Comparison of ENCODE assay signal across 1 cellular context in the genomic region with DNA sequence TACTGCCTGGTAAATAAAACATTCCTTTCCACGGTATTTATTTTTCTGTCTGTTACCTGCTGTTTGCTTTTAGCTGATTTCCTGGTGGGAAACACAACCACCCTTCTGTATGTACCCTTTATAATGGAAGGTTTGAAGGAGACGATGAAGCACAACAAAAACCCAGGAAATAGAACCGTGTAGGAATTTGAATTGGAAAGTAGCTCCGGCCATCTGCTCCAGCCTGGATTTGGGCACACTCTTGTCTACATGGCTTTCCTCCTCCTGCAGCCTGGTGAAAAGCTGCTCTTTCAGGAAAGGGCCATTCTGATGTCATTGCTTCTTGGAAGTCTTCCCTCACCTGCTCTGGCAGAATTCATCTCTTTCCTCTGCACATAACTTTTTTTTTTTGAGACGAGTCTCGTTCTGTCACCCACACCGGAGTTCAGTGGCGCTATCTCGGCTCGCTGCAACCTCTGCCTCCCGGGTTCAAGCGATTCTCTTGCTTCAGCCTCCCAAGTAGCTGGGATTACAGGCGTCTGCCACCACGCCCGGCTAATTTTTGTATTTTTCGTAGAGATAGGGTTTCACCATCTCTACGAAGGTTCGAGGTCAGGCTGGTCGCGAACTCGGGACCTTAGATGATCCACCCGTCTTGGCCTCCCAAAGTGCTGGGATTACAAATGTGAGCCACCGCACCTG.
A peak's percentile ranks its signal among the peaks of the same experiment; 100 is the strongest.
TF ChIP-seq lines count a peak whose summit lies in the region.

No MANE protein-coding gene starts in this region.

TF ChIP-seq in HepG2, 621 proteins besides CTCF, POLR2A, EP300 and RAD21 (continued from another document):
- no peak for TF ChIP-seq SATB2 (CRISPR knock-in tag; IDR thresholded peaks at IDR 0.05)
- TF ChIP-seq ZNF230 (CRISPR knock-in tag; IDR thresholded peaks at IDR 0.05), result peak; percentile 61; the same call in 1 of the 2 replicates
- TF ChIP-seq ZFYVE20 (CRISPR knock-in tag; IDR thresholded peaks at IDR 0.05; ENCODE audit: borderline replicate concordance, low read depth), result no peak
- TF ChIP-seq SOX5 (CRISPR knock-in tag; IDR thresholded peaks at IDR 0.05; ENCODE audit: borderline replicate concordance), result no peak
- no peak for TF ChIP-seq LCORL (IDR thresholded peaks at IDR 0.05)
- TF ChIP-seq LCORL (CRISPR knock-in tag; IDR thresholded peaks at IDR 0.05), result no peak
- no peak for TF ChIP-seq TBP (CRISPR knock-in tag; IDR thresholded peaks at IDR 0.05)
- TF ChIP-seq ZNF431 (CRISPR knock-in tag; IDR thresholded peaks at IDR 0.05; ENCODE audit: borderline replicate concordance, low read depth), result no peak
- TF ChIP-seq NPAS2 (CRISPR knock-in tag; IDR thresholded peaks at IDR 0.05; ENCODE audit: borderline replicate concordance), result no peak
- TF ChIP-seq, protein P1, sequence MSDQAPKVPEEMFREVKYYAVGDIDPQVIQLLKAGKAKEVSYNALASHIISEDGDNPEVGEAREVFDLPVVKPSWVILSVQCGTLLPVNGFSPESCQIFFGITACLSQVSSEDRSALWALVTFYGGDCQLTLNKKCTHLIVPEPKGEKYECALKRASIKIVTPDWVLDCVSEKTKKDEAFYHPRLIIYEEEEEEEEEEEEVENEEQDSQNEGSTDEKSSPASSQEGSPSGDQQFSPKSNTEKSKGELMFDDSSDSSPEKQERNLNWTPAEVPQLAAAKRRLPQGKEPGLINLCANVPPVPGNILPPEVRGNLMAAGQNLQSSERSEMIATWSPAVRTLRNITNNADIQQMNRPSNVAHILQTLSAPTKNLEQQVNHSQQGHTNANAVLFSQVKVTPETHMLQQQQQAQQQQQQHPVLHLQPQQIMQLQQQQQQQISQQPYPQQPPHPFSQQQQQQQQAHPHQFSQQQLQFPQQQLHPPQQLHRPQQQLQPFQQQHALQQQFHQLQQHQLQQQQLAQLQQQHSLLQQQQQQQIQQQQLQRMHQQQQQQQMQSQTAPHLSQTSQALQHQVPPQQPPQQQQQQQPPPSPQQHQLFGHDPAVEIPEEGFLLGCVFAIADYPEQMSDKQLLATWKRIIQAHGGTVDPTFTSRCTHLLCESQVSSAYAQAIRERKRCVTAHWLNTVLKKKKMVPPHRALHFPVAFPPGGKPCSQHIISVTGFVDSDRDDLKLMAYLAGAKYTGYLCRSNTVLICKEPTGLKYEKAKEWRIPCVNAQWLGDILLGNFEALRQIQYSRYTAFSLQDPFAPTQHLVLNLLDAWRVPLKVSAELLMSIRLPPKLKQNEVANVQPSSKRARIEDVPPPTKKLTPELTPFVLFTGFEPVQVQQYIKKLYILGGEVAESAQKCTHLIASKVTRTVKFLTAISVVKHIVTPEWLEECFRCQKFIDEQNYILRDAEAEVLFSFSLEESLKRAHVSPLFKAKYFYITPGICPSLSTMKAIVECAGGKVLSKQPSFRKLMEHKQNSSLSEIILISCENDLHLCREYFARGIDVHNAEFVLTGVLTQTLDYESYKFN (CRISPR knock-in tag; conservative IDR thresholded peaks at IDR 0.05), result no peak
- no peak for TF ChIP-seq MBNL3 (CRISPR knock-in tag; conservative IDR thresholded peaks at IDR 0.05)
- no peak for TF ChIP-seq ZNF747 (CRISPR knock-in tag; IDR thresholded peaks at IDR 0.05; ENCODE audit: borderline replicate concordance)
- no peak for TF ChIP-seq GPN1 (CRISPR knock-in tag; IDR thresholded peaks at IDR 0.05; ENCODE audit: borderline replicate concordance)
